ENCODE assay signal across 12 cellular contexts in genomic region chr3:172536993-172537419, GRCh38. TPM values are rescaled to one million over a fixed set of nuclear protein-coding genes. Genes with fewer than 3 reads are reported as not detected.
DNase-seq lines count a peak whose midpoint lies in the region; ATAC-seq, FAIRE-seq and TF ChIP-seq lines count a peak whose summit lies in the region.
"Had no signal": no experiment of that assay in that cellular context is flagged by ENCODE, and none has a peak within 500 bp of the region (broad histone marks: within the 10 kb centered on the region; RNA-seq: fewer than 3 reads in every experiment).

No MANE protein-coding gene starts in this region.

- intact Hi-C loops in natural killer cell (cut with micrococcal nuclease), result no loop called here

- no peaks in the 10 kb centered on the region for H3K36me3 Mint-ChIP-seq in CD8-positive, alpha-beta memory T cell
- no peaks in the 10 kb centered on the region for H3K36me3 Mint-ChIP-seq in natural killer cell
- H3K36me3 Mint-ChIP-seq: brain had no signal

- no peaks in the 10 kb centered on the region for H3K9me3 ChIP-seq in CD8-positive, alpha-beta memory T cell (ENCODE audit: low read length)
- H3K9me3 ChIP-seq in RWPE2 (ENCODE audit: severe bottlenecking), result no peaks in the 10 kb centered on the region
- H3K9me3 ChIP-seq in right atrium auricular region, result no peaks in the 10 kb centered on the region
- H3K9me3 ChIP-seq: tibial nerve had no signal

- H3K4me1 Mint-ChIP-seq in CD8-positive, alpha-beta memory T cell, result peaks cover 19 to 34% (median 23%) of the 10 kb centered on the region in 3 donors
- H3K4me1 Mint-ChIP-seq in natural killer cell, result peaks cover 15 to 17% of the 10 kb centered on the region in 2 donors
- H3K4me1 Mint-ChIP-seq: brain had no signal

- H3K36me3 ChIP-seq in CD8-positive, alpha-beta memory T cell (ENCODE audit: insufficient read depth, low read length), result no peaks in the 10 kb centered on the region
- H3K36me3 ChIP-seq in RWPE2 (ENCODE audit: low read depth), result no peaks in the 10 kb centered on the region
- H3K36me3 ChIP-seq in bronchial epithelial cell (ENCODE audit: control insufficient read depth, insufficient read depth, low read length), result no peaks in the 10 kb centered on the region
- H3K36me3 ChIP-seq in right atrium auricular region, result no peaks in the 10 kb centered on the region
- H3K36me3 ChIP-seq: tibial nerve had no signal

- no peaks in the 10 kb centered on the region for H3K27me3 ChIP-seq in CD8-positive, alpha-beta memory T cell (ENCODE audit: insufficient read depth, low read length, poor library complexity, severe bottlenecking)
- H3K27me3 ChIP-seq in RWPE2 (ENCODE audit: insufficient read depth, poor library complexity, severe bottlenecking) (no peaks in the 10 kb centered on the region), bronchial epithelial cell (ENCODE audit: control insufficient read depth, insufficient read depth, low read length) (no peaks in the 10 kb centered on the region), right atrium auricular region (no peaks in the 10 kb centered on the region)
- H3K27me3 ChIP-seq: tibial nerve had no signal

- H3K9me3 Mint-ChIP-seq in CD8-positive, alpha-beta memory T cell, result no peaks in the 10 kb centered on the region
- H3K9me3 Mint-ChIP-seq in natural killer cell, result no peaks in the 10 kb centered on the region

- POLR2A ChIA-PET in CD8-positive, alpha-beta memory T cell (lab: Charles Lee), result no interaction called here

- no peak for DNase-seq in CD8-positive, alpha-beta memory T cell
- DNase-seq in RWPE2 (ENCODE audit: low spot score) (no peak), bronchial epithelial cell (ENCODE audit: low read depth) (peak; percentile 99), natural killer cell (no peak), right atrium auricular region (ENCODE audit: low spot score) (no peak), GM19238 (ENCODE audit: insufficient read length, low spot score) (no peak)
- DNase-seq in NK-92 treated with Interleukin-12 subunit alpha and Interleukin-12 subunit beta, amount 100 ng/mL, for 24 hours (lab: John Stamatoyannopoulos, UW), result no peak
- DNase-seq: MM.1S, NCI-H226 had no signal

- H3K4me3 ChIP-seq in CD8-positive, alpha-beta memory T cell (ENCODE audit: low read length), result peak overlapping the region; percentile 13
- H3K4me3 ChIP-seq in RWPE2 (ENCODE audit: severe bottlenecking), result no peak overlapping the region
- no peak overlapping the region for H3K4me3 ChIP-seq in bronchial epithelial cell (ENCODE audit: low read depth, low read length)
- H3K4me3 ChIP-seq in right atrium auricular region, result no peak overlapping the region
- H3K4me3 ChIP-seq: tibial nerve had no signal

- peak overlapping the region in 4 of 8 donors; percentile 11 to 69 (median 34) for H3K27ac Mint-ChIP-seq in CD8-positive, alpha-beta memory T cell
- peak overlapping the region in 1 of 2 donors; percentile 85 for H3K27ac Mint-ChIP-seq in natural killer cell
- H3K27ac Mint-ChIP-seq: brain had no signal

- no peak for TF ChIP-seq CTCF in RWPE2 (IDR thresholded peaks at IDR 0.05; ENCODE audit: poor library complexity, severe bottlenecking)
- TF ChIP-seq CTCF in bronchial epithelial cell (IDR thresholded peaks at IDR 0.05; ENCODE audit: insufficient read depth, low read length, severe bottlenecking), result no peak
- TF ChIP-seq CTCF in natural killer cell (IDR thresholded peaks at IDR 0.05), result no peak
- no peak for TF ChIP-seq CTCF in right atrium auricular region (IDR thresholded peaks at IDR 0.05)

- peak overlapping the region in 2 of 7 donors; percentile 20 to 46 for H3K4me3 Mint-ChIP-seq in CD8-positive, alpha-beta memory T cell
- H3K4me3 Mint-ChIP-seq in natural killer cell, result no peak overlapping the region
- H3K4me3 Mint-ChIP-seq: brain had no signal

- H3K27ac ChIP-seq in CD8-positive, alpha-beta memory T cell (ENCODE audit: low read depth, low read length), result no peak overlapping the region
- H3K27ac ChIP-seq in RWPE2 (ENCODE audit: poor library complexity, severe bottlenecking), result peak overlapping the region; percentile 41
- H3K27ac ChIP-seq in right atrium auricular region, result no peak overlapping the region
- H3K27ac ChIP-seq: tibial nerve had no signal

- CTCF ChIA-PET in CD8-positive, alpha-beta memory T cell (lab: Charles Lee), result no interaction called here

- peaks cover 28% of the 10 kb centered on the region for H3K4me1 ChIP-seq in CD8-positive, alpha-beta memory T cell (ENCODE audit: insufficient read depth, low read length)
- H3K4me1 ChIP-seq in RWPE2 (ENCODE audit: insufficient read depth, poor library complexity, severe bottlenecking) (peaks cover 24% of the 10 kb centered on the region), right atrium auricular region (no peaks in the 10 kb centered on the region)

- peak; percentile 76 for FAIRE-seq in bronchial epithelial cell (lab: Jason Lieb, UNC)

- peaks cover 0 to 4% of the 10 kb centered on the region in 2 donors for H3K27me3 Mint-ChIP-seq in CD8-positive, alpha-beta memory T cell
- H3K27me3 Mint-ChIP-seq in natural killer cell (ENCODE audit: low read depth in 2 of 2), result peaks cover 0 to 3% of the 10 kb centered on the region in 2 donors

- ATAC-seq in RWPE2 (ENCODE audit: low read depth), result peak; percentile 84
- ATAC-seq in natural killer cell, result peak in 2 of 3 donors; percentile 48 to 66
- no peak for ATAC-seq in GM21423 (IDR thresholded peaks at IDR 0.05; ENCODE audit: unreplicated experiment)

RNA-seq across cellular contexts. Expression of gene TNFSF10, which starts 13.8 kb away (rescaled TPM):
- 10 to 100 TPM; 38.2 to 41.9 TPM for total RNA-seq in CD8-positive, alpha-beta memory T cell
- polyA plus RNA-seq in CD8-positive, alpha-beta memory T cell, result 48.1 TPM
- 15.5 and 24.6 TPM in 2 replicates for total RNA-seq in bronchial epithelial cell
- 10 to 100 TPM in 2 of 3 donors, 1 to 10 TPM in 1; 9.5 to 27.7 (median 18.4) TPM for total RNA-seq in natural killer cell
- total RNA-seq in right atrium auricular region, result 10 to 100 TPM; 12.6 to 15.6 TPM
